1 cellular context compared by ENCODE assay signal in genomic region chr18:9106094-9106493, GRCh38.
TF ChIP-seq lines count a peak whose summit lies in the region.

No MANE protein-coding gene starts in this region.

TF ChIP-seq in GM12878, 131 proteins besides CTCF, POLR2A, EP300 and RAD21 (continued from another document):
- TF ChIP-seq HSF1 (IDR thresholded peaks at IDR 0.05; ENCODE audit: low read depth, low read length): no peak
- TF ChIP-seq SMARCA5 (IDR thresholded peaks at IDR 0.05): no peak
- no peak for TF ChIP-seq BCL3 (IDR thresholded peaks at IDR 0.05; ENCODE audit: borderline replicate concordance, insufficient read depth, low read depth, low read length, poor library complexity, severe bottlenecking)
- no peak for TF ChIP-seq PKNOX1 (IDR thresholded peaks at IDR 0.05)
- no peak for TF ChIP-seq BMI1 (IDR thresholded peaks at IDR 0.05; ENCODE audit: borderline replicate concordance)
- no peak for TF ChIP-seq NFIC (IDR thresholded peaks at IDR 0.05; ENCODE audit: low read depth, low read length)
- TF ChIP-seq TAF1 (IDR thresholded peaks at IDR 0.05; ENCODE audit: borderline replicate concordance, low read depth, low read length): no peak
- no peak for TF ChIP-seq HDAC6 (IDR thresholded peaks at IDR 0.05; ENCODE audit: unreplicated experiment)
- TF ChIP-seq ATF2 (IDR thresholded peaks at IDR 0.05; ENCODE audit: low read length): no peak
- TF ChIP-seq TARDBP (IDR thresholded peaks at IDR 0.05; ENCODE audit: borderline replicate concordance): no peak
- no peak for TF ChIP-seq CREB1 (IDR thresholded peaks at IDR 0.05; ENCODE audit: low read depth)
- no peak for TF ChIP-seq CHD1 (IDR thresholded peaks at IDR 0.05; ENCODE audit: low read depth, low read length)
- no peak for TF ChIP-seq ZNF217 (IDR thresholded peaks at IDR 0.05)
- no peak for TF ChIP-seq ESRRA (IDR thresholded peaks at IDR 0.05; ENCODE audit: low read length)
- no peak for TF ChIP-seq MYC (IDR thresholded peaks at IDR 0.05; ENCODE audit: insufficient read depth, insufficient read length, insufficient replicate concordance, low read length, severe bottlenecking)
